ENCODE assay signal across 27 cellular contexts in genomic region chr9:130996205-130996604, GRCh38. TPM values are rescaled to one million over a fixed set of nuclear protein-coding genes. Genes with fewer than 3 reads are reported as not detected.
"Had no signal": no experiment of that assay in that cellular context is flagged by ENCODE, and none has a peak within 500 bp of the region (broad histone marks: within the 10 kb centered on the region; RNA-seq: fewer than 3 reads in every experiment).

No MANE protein-coding gene starts in this region.

- H3K27me3 ChIP-seq: adrenal gland had no signal

- H3K36me3 ChIP-seq: adrenal gland, SJCRH30 had no signal

- H3K4me3 ChIP-seq: adrenal gland had no signal

- DNase-seq: activated CD4-positive, alpha-beta memory T cell treated with anti-CD3 and anti-CD28 coated beads, Interleukin-2, amount 10 ng/mL, durations not matched to agents 7 days and 5 days; activated CD4-positive, alpha-beta T cell treated with anti-CD3 and anti-CD28 coated beads, Interleukin-2, amount 10 ng/mL, durations not matched to agents 7 days and 5 days; activated CD4-positive, CD25-positive, alpha-beta regulatory T cell; activated CD8-positive, alpha-beta memory T cell treated with anti-CD3 and anti-CD28 coated beads, Interleukin-2, amount 50 U/mL, for 4 hours; activated gamma-delta T cell treated with Interleukin-2 at 50 U/mL for 16 hours; activated naive CD4-positive, alpha-beta T cell treated with anti-CD3 and anti-CD28 coated beads, Interleukin-2, amount 10 ng/mL, durations not matched to agents 7 days and 5 days; activated naive CD8-positive, alpha-beta T cell treated with anti-CD3 and anti-CD28 coated beads, Interleukin-2, amount 10 ng/mL, durations not matched to agents 7 days and 5 days; activated T-cell treated with anti-CD3 and anti-CD28 coated beads, Interleukin-2, amount 50 U/mL, for 72 hours; adrenal gland; NCI-H1092; NCI-H1417 treated with DMSO at 0.1 percent for 48 hours; NCI-H1694 treated with DMSO at 0.1 percent for 48 hours; NCI-H2029 treated with DMSO at 0.1 percent for 48 hours; NCI-H345; NCI-H510A; NCI-H526 treated with DMSO at 0.1 percent for 48 hours; NK-92 treated with Interleukin-12 subunit alpha and Interleukin-12 subunit beta, amount 100 ng/mL, for 24 hours; Right ventricle myocardium superior; RPMI8226; SJCRH30; T-helper 1 cell had no signal

- H3K9ac ChIP-seq: SK-N-SH had no signal

- ATAC-seq: activated T-cell treated with anti-CD3 and anti-CD28 coated beads, Interleukin-2, amount 50 U/mL, for 72 hours had no signal

- H3K9me3 ChIP-seq: adrenal gland, SJCRH30, SK-N-SH had no signal

- H3K4me2 ChIP-seq: SK-N-SH had no signal

- H3K27ac ChIP-seq: adrenal gland, VCaP had no signal

RNA-seq across cellular contexts. Expression of gene LAMC3, which starts 12.8 kb away (rescaled TPM):
- total RNA-seq: activated CD4-positive, alpha-beta memory T cell treated with anti-CD3 and anti-CD28 coated beads, Interleukin-2, amount 10 ng/mL, durations not matched to agents 7 days and 5 days; activated T-helper 2 cell treated with anti-CD3 and anti-CD28 coated beads, Interferon-gamma antibody, Interleukin-2, Interleukin-4, amounts not matched to agents 10 μg/mL and 5 μg/mL and 100 μg/mL, durations not matched to agents 14 hours and 24 hours and 36 hours; LHCN-M2; M059J; SJCRH30 had no signal

RNA-seq across cellular contexts. Expression of gene FIBCD1, which starts 57.2 kb away (rescaled TPM):
- total RNA-seq: activated CD4-positive, alpha-beta memory T cell treated with anti-CD3 and anti-CD28 coated beads, Interleukin-2, amount 10 ng/mL, durations not matched to agents 7 days and 5 days; activated CD4-positive, alpha-beta T cell treated with anti-CD3 and anti-CD28 coated beads, Interleukin-2, amount 10 ng/mL, durations not matched to agents 7 days and 5 days; activated naive CD8-positive, alpha-beta T cell treated with anti-CD3 and anti-CD28 coated beads, Interleukin-2, amount 10 ng/mL, durations not matched to agents 7 days and 5 days; activated T-cell treated with anti-CD3 and anti-CD28 coated beads, Interleukin-2, amount 50 U/mL, for 72 hours; activated T-helper 2 cell treated with anti-CD3 and anti-CD28 coated beads, Interferon-gamma antibody, Interleukin-2, Interleukin-4, amounts not matched to agents 10 μg/mL and 5 μg/mL and 100 μg/mL, durations not matched to agents 14 hours and 24 hours and 36 hours; T-helper 2 cell treated with Interferon-gamma antibody and Interleukin-4, amounts not matched to agents 100 ng/mL and 5 ng/mL, for 36 hours had no signal
